ENCODE assay signal across 1 cellular context in the genomic region with DNA sequence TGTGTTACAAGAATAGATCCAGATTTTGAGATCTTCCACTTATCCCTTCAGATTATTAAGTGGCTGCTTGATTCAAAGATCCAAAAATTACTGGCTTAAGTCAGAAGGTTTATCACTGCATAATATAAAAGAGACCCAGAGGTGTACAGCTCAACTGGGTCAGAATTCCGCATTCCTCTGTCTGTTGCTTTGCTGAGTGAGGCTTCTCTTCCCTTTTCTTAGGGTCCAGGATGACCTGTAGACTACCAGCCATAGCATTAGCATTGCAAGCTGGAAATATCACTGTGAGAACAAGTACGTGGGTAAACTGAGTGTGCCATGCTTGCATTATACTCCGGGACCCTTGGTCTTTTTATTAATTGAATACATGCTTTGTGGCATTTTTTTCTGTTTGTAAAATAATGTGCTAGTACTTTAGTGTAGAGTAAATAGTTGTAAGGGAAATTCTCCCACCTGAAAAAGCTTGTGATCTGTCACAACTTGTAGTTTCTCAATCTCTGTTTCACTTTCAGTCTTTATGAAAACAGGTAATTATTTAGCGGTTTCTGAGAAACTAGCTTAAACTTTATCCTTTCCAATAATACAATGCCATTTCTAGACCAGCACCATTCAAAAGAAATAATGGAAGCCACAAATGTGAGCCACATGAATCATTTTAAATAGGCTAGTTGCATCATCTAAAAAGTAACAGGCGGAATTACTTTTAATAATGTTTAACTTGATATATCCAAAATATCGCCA.
TF ChIP-seq lines count a peak whose summit lies in the region.

No MANE protein-coding gene starts in this region.

TF ChIP-seq in GM12878, 131 proteins besides CTCF, POLR2A, EP300 and RAD21 (continued from another document and continues in another):
- no peak for TF ChIP-seq RCOR1 (conservative IDR thresholded peaks at IDR 0.05; ENCODE audit: low read depth, low read length)
- no peak for TF ChIP-seq KLF5 (IDR thresholded peaks at IDR 0.05; ENCODE audit: partially characterized antibody)
- TF ChIP-seq, protein P1, sequence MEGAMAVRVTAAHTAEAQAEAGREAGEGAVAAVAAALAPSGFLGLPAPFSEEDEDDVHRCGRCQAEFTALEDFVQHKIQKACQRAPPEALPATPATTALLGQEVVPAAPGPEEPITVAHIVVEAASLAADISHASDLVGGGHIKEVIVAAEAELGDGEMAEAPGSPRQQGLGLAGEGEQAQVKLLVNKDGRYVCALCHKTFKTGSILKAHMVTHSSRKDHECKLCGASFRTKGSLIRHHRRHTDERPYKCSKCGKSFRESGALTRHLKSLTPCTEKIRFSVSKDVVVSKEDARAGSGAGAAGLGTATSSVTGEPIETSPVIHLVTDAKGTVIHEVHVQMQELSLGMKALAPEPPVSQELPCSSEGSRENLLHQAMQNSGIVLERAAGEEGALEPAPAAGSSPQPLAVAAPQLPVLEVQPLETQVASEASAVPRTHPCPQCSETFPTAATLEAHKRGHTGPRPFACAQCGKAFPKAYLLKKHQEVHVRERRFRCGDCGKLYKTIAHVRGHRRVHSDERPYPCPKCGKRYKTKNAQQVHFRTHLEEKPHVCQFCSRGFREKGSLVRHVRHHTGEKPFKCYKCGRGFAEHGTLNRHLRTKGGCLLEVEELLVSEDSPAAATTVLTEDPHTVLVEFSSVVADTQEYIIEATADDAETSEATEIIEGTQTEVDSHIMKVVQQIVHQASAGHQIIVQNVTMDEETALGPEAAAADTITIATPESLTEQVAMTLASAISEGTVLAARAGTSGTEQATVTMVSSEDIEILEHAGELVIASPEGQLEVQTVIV (IDR thresholded peaks at IDR 0.05; ENCODE audit: borderline replicate concordance, partially characterized antibody) = no peak
- no peak; the same call in 1 of the 2 replicates for TF ChIP-seq STAT3 (IDR thresholded peaks at IDR 0.05; ENCODE audit: low read depth, low read length)
- no peak for TF ChIP-seq CHD2 (IDR thresholded peaks at IDR 0.05; ENCODE audit: borderline replicate concordance, low read depth, low read length)
- TF ChIP-seq SUPT20H (IDR thresholded peaks at IDR 0.05; ENCODE audit: borderline replicate concordance, control insufficient read depth, low read depth, low read length) = no peak
- TF ChIP-seq YY1 (IDR thresholded peaks at IDR 0.05; ENCODE audit: low read depth, low read length) = no peak
- no peak for TF ChIP-seq SUZ12 (IDR thresholded peaks at IDR 0.05; ENCODE audit: unreplicated experiment)
- TF ChIP-seq CHD4 (IDR thresholded peaks at IDR 0.05) = no peak
- TF ChIP-seq STAT1 (conservative IDR thresholded peaks at IDR 0.05) = no peak
- no peak for TF ChIP-seq CHD1 (IDR thresholded peaks at IDR 0.05; ENCODE audit: low read depth, low read length)
- TF ChIP-seq NBN (IDR thresholded peaks at IDR 0.05) = no peak; the same call in 1 of the 2 replicates
- no peak for TF ChIP-seq ETV6 (conservative IDR thresholded peaks at IDR 0.05 in 1 of 2, IDR thresholded peaks at IDR 0.05 in 1 of 2; ENCODE audit: borderline replicate concordance in 1 of 2, low read depth in 1 of 2)
- TF ChIP-seq NRF1 (conservative IDR thresholded peaks at IDR 0.05; ENCODE audit: low read depth, low read length) = no peak
- TF ChIP-seq SIX5 (IDR thresholded peaks at IDR 0.05; ENCODE audit: low read depth, low read length, severe bottlenecking) = no peak
- TF ChIP-seq TCF7 (IDR thresholded peaks at IDR 0.05; ENCODE audit: borderline replicate concordance) = 0 out of 2 replicates have a peak, but pooled peaks have one; percentile 27
- no peak for TF ChIP-seq SMAD5 (IDR thresholded peaks at IDR 0.05; ENCODE audit: low read depth)
- no peak for TF ChIP-seq ZNF384 (IDR thresholded peaks at IDR 0.05; ENCODE audit: borderline replicate concordance, low read depth, low read length)
- no peak for TF ChIP-seq ZSCAN29 (IDR thresholded peaks at IDR 0.05)
- TF ChIP-seq ZNF24 (IDR thresholded peaks at IDR 0.05) = 0 out of 2 replicates have a peak, but pooled peaks have one; percentile 20
- no peak for TF ChIP-seq KDM1A (IDR thresholded peaks at IDR 0.05; ENCODE audit: borderline replicate concordance)
- no peak for TF ChIP-seq POLR2AphosphoS2 (IDR thresholded peaks at IDR 0.05; ENCODE audit: low read depth, low read length)
- TF ChIP-seq POU2F2 (IDR thresholded peaks at IDR 0.05; ENCODE audit: borderline replicate concordance, low read depth, low read length) = no peak
- no peak for TF ChIP-seq ASH2L (IDR thresholded peaks at IDR 0.05; ENCODE audit: borderline replicate concordance, low read depth)
- TF ChIP-seq DPF2 (IDR thresholded peaks at IDR 0.05) = no peak
- no peak for TF ChIP-seq SMAD1 (IDR thresholded peaks at IDR 0.05; ENCODE audit: low read depth, partially characterized antibody)
- no peak for TF ChIP-seq BACH1 (IDR thresholded peaks at IDR 0.05; ENCODE audit: borderline replicate concordance)
- TF ChIP-seq, protein P2, sequence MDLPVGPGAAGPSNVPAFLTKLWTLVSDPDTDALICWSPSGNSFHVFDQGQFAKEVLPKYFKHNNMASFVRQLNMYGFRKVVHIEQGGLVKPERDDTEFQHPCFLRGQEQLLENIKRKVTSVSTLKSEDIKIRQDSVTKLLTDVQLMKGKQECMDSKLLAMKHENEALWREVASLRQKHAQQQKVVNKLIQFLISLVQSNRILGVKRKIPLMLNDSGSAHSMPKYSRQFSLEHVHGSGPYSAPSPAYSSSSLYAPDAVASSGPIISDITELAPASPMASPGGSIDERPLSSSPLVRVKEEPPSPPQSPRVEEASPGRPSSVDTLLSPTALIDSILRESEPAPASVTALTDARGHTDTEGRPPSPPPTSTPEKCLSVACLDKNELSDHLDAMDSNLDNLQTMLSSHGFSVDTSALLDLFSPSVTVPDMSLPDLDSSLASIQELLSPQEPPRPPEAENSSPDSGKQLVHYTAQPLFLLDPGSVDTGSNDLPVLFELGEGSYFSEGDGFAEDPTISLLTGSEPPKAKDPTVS (IDR thresholded peaks at IDR 0.05; ENCODE audit: low read depth, low read length) = no peak
- TF ChIP-seq PML (IDR thresholded peaks at IDR 0.05; ENCODE audit: low read length) = no peak
- TF ChIP-seq KAT2A (conservative IDR thresholded peaks at IDR 0.05; ENCODE audit: control insufficient read depth, low read depth, low read length) = no peak
- no peak for TF ChIP-seq PAX5 (IDR thresholded peaks at IDR 0.05; ENCODE audit: borderline replicate concordance, low read depth, low read length)
- no peak for TF ChIP-seq EGR1 (IDR thresholded peaks at IDR 0.05; ENCODE audit: borderline replicate concordance in 1 of 2, low read depth in 2 of 2, low read length in 2 of 2)
- TF ChIP-seq MYB (IDR thresholded peaks at IDR 0.05; ENCODE audit: borderline replicate concordance, low read depth, low read length) = no peak
- TF ChIP-seq, protein P3, sequence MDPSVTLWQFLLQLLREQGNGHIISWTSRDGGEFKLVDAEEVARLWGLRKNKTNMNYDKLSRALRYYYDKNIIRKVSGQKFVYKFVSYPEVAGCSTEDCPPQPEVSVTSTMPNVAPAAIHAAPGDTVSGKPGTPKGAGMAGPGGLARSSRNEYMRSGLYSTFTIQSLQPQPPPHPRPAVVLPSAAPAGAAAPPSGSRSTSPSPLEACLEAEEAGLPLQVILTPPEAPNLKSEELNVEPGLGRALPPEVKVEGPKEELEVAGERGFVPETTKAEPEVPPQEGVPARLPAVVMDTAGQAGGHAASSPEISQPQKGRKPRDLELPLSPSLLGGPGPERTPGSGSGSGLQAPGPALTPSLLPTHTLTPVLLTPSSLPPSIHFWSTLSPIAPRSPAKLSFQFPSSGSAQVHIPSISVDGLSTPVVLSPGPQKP (IDR thresholded peaks at IDR 0.05; ENCODE audit: low read depth, low read length) = no peak
- TF ChIP-seq SMARCA5 (IDR thresholded peaks at IDR 0.05) = peak; percentile 66; the same call in 1 of the 2 replicates
- no peak for TF ChIP-seq BMI1 (IDR thresholded peaks at IDR 0.05; ENCODE audit: borderline replicate concordance)
- no peak for TF ChIP-seq NR2C2 (IDR thresholded peaks at IDR 0.05; ENCODE audit: borderline replicate concordance, control insufficient read depth, insufficient read length, low read depth)
- no peak for TF ChIP-seq CREB1 (IDR thresholded peaks at IDR 0.05; ENCODE audit: low read depth)
- no peak for TF ChIP-seq RELA (IDR thresholded peaks at IDR 0.05; ENCODE audit: borderline replicate concordance, partially characterized antibody)
- no peak for TF ChIP-seq YBX1 (IDR thresholded peaks at IDR 0.05)
- no peak for TF ChIP-seq MTA3 (IDR thresholded peaks at IDR 0.05; ENCODE audit: borderline replicate concordance, low read length)
- no peak for TF ChIP-seq TARDBP (IDR thresholded peaks at IDR 0.05; ENCODE audit: borderline replicate concordance)
- TF ChIP-seq, protein P4, sequence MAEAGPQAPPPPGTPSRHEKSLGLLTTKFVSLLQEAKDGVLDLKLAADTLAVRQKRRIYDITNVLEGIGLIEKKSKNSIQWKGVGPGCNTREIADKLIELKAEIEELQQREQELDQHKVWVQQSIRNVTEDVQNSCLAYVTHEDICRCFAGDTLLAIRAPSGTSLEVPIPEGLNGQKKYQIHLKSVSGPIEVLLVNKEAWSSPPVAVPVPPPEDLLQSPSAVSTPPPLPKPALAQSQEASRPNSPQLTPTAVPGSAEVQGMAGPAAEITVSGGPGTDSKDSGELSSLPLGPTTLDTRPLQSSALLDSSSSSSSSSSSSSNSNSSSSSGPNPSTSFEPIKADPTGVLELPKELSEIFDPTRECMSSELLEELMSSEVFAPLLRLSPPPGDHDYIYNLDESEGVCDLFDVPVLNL (IDR thresholded peaks at IDR 0.05; ENCODE audit: low read depth, low read length) = no peak
- TF ChIP-seq SMC3 (IDR thresholded peaks at IDR 0.05; ENCODE audit: borderline replicate concordance, low read length) = no peak
- TF ChIP-seq, protein P5, sequence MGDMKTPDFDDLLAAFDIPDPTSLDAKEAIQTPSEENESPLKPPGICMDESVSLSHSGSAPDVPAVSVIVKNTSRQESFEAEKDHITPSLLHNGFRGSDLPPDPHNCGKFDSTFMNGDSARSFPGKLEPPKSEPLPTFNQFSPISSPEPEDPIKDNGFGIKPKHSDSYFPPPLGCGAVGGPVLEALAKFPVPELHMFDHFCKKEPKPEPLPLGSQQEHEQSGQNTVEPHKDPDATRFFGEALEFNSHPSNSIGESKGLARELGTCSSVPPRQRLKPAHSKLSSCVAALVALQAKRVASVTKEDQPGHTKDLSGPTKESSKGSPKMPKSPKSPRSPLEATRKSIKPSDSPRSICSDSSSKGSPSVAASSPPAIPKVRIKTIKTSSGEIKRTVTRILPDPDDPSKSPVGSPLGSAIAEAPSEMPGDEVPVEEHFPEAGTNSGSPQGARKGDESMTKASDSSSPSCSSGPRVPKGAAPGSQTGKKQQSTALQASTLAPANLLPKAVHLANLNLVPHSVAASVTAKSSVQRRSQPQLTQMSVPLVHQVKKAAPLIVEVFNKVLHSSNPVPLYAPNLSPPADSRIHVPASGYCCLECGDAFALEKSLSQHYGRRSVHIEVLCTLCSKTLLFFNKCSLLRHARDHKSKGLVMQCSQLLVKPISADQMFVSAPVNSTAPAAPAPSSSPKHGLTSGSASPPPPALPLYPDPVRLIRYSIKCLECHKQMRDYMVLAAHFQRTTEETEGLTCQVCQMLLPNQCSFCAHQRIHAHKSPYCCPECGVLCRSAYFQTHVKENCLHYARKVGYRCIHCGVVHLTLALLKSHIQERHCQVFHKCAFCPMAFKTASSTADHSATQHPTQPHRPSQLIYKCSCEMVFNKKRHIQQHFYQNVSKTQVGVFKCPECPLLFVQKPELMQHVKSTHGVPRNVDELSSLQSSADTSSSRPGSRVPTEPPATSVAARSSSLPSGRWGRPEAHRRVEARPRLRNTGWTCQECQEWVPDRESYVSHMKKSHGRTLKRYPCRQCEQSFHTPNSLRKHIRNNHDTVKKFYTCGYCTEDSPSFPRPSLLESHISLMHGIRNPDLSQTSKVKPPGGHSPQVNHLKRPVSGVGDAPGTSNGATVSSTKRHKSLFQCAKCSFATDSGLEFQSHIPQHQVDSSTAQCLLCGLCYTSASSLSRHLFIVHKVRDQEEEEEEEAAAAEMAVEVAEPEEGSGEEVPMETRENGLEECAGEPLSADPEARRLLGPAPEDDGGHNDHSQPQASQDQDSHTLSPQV (IDR thresholded peaks at IDR 0.05) = peak; percentile 84
- no peak for TF ChIP-seq GATAD2B (conservative IDR thresholded peaks at IDR 0.05; ENCODE audit: low read depth)
- no peak for TF ChIP-seq NR2C1 (IDR thresholded peaks at IDR 0.05)
- no peak for TF ChIP-seq HDGF (IDR thresholded peaks at IDR 0.05)
- TF ChIP-seq, protein P6, sequence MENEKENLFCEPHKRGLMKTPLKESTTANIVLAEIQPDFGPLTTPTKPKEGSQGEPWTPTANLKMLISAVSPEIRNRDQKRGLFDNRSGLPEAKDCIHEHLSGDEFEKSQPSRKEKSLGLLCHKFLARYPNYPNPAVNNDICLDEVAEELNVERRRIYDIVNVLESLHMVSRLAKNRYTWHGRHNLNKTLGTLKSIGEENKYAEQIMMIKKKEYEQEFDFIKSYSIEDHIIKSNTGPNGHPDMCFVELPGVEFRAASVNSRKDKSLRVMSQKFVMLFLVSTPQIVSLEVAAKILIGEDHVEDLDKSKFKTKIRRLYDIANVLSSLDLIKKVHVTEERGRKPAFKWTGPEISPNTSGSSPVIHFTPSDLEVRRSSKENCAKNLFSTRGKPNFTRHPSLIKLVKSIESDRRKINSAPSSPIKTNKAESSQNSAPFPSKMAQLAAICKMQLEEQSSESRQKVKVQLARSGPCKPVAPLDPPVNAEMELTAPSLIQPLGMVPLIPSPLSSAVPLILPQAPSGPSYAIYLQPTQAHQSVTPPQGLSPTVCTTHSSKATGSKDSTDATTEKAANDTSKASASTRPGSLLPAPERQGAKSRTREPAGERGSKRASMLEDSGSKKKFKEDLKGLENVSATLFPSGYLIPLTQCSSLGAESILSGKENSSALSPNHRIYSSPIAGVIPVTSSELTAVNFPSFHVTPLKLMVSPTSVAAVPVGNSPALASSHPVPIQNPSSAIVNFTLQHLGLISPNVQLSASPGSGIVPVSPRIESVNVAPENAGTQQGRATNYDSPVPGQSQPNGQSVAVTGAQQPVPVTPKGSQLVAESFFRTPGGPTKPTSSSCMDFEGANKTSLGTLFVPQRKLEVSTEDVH (IDR thresholded peaks at IDR 0.05; ENCODE audit: low read depth, partially characterized antibody) = no peak
- TF ChIP-seq, protein P7, sequence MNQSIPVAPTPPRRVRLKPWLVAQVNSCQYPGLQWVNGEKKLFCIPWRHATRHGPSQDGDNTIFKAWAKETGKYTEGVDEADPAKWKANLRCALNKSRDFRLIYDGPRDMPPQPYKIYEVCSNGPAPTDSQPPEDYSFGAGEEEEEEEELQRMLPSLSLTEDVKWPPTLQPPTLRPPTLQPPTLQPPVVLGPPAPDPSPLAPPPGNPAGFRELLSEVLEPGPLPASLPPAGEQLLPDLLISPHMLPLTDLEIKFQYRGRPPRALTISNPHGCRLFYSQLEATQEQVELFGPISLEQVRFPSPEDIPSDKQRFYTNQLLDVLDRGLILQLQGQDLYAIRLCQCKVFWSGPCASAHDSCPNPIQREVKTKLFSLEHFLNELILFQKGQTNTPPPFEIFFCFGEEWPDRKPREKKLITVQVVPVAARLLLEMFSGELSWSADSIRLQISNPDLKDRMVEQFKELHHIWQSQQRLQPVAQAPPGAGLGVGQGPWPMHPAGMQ (IDR thresholded peaks at IDR 0.05; ENCODE audit: borderline replicate concordance) = no peak
- peak; percentile 86 for TF ChIP-seq RUNX3 (IDR thresholded peaks at IDR 0.05; ENCODE audit: low read length)
